ENCODE assay signal across 7 cellular contexts in genomic region chr13:65155861-65156260, GRCh38.
"Had no signal": no experiment of that assay in that cellular context is flagged by ENCODE, and none has a peak within 500 bp of the region (broad histone marks: within the 10 kb centered on the region; RNA-seq: fewer than 3 reads in every experiment).

No MANE protein-coding gene starts in this region.

- H3K9ac ChIP-seq: GM23248 had no signal

- DNase-seq: GM23248, GOT3, H9, HCEC 1CT, HFFc6, KBM-7 had no signal

- H2AFZ ChIP-seq: GM23248 had no signal

- H3K4me3 ChIP-seq: GM23248 had no signal

- H3K27ac ChIP-seq: GM23248, HL-60 had no signal
